In genomic region chr10:116079355-116079754, GRCh38 we compare ENCODE assay signal across 22 cellular contexts.
"Had no signal": no experiment of that assay in that cellular context is flagged by ENCODE, and none has a peak within 500 bp of the region (broad histone marks: within the 10 kb centered on the region; RNA-seq: fewer than 3 reads in every experiment).

No MANE protein-coding gene starts in this region.

- H3K4me1 Mint-ChIP-seq: naive B cell; stimulated activated naive B cell treated with anti-CD40 and anti-IgM and Interleukin-4, amounts not matched to agents 10 μg/mL and 1 μg/mL and 100 μg/mL, for 72 hours; stimulated activated naive CD8-positive, alpha-beta T cell treated with anti-CD3 and anti-CD28 coated beads, Interleukin-15, amount 100 ng/mL, for 72 hours had no signal

- H3K4me3 ChIP-seq: hepatocyte, lung, sigmoid colon, skin epidermis, testis, tibial nerve, upper lobe of right lung, vagina had no signal

- H2AFZ ChIP-seq: hepatocyte had no signal

- H3K4me2 ChIP-seq: hepatocyte had no signal

- H3K9me3 Mint-ChIP-seq: dendritic cell treated with granulocyte-macrophage colony-stimulating factor and Interleukin-4, amounts not matched to agents 40 ng/mL and 50 ng/mL, for 4 days; effector memory CD8-positive, alpha-beta T cell; nephron; stimulated activated naive CD8-positive, alpha-beta T cell treated with anti-CD3 and anti-CD28 coated beads, Interleukin-15, amount 100 ng/mL, for 72 hours had no signal

- H3K27ac Mint-ChIP-seq: dendritic cell treated with granulocyte-macrophage colony-stimulating factor and Interleukin-4, amounts not matched to agents 40 ng/mL and 50 ng/mL, for 4 days; effector memory CD8-positive, alpha-beta T cell; naive B cell; nephron; stimulated activated naive B cell treated with anti-CD40 and anti-IgM and Interleukin-4, amounts not matched to agents 10 μg/mL and 1 μg/mL and 100 μg/mL, for 72 hours; stimulated activated naive CD8-positive, alpha-beta T cell treated with anti-CD3 and anti-CD28 coated beads, Interleukin-15, amount 100 ng/mL, for 72 hours had no signal

- H3K36me3 ChIP-seq: sigmoid colon, tibial nerve, upper lobe of right lung, vagina had no signal

- DNase-seq: effector memory CD8-positive, alpha-beta T cell; erythroblast; foreskin keratinocyte; head of caudate nucleus; left colon; left ventricle myocardium superior; mesendoderm; naive B cell; sigmoid colon; stimulated activated CD4-positive, alpha-beta T cell treated with anti-CD3 and anti-CD28 coated beads, Interleukin-2, amount 100 ng/mL, for 24 hours; stimulated activated CD4-positive, alpha-beta T cell treated with anti-CD3 and anti-CD28 coated beads, Interleukin-4, amount 100 ng/mL, for 4 hours; stimulated activated naive B cell treated with anti-CD40 and anti-IgM and Interleukin-4, amounts not matched to agents 10 μg/mL and 1 μg/mL and 100 μg/mL, for 72 hours; stimulated activated naive CD8-positive, alpha-beta T cell treated with anti-CD3 and anti-CD28 coated beads, Interleukin-15, amount 100 ng/mL, for 72 hours; testis; upper lobe of right lung had no signal

- H3K9me3 ChIP-seq: sigmoid colon, testis, tibial nerve, upper lobe of right lung, vagina had no signal

- H3K4me3 Mint-ChIP-seq: dendritic cell treated with granulocyte-macrophage colony-stimulating factor and Interleukin-4, amounts not matched to agents 40 ng/mL and 50 ng/mL, for 4 days; effector memory CD8-positive, alpha-beta T cell; naive B cell; nephron; stimulated activated naive B cell treated with anti-CD40 and anti-IgM and Interleukin-4, amounts not matched to agents 10 μg/mL and 1 μg/mL and 100 μg/mL, for 72 hours; stimulated activated naive CD8-positive, alpha-beta T cell treated with anti-CD3 and anti-CD28 coated beads, Interleukin-15, amount 100 ng/mL, for 72 hours had no signal

- H3K27ac ChIP-seq: foreskin keratinocyte, hepatocyte, sigmoid colon, skin epidermis, testis, tibial nerve, upper lobe of right lung, vagina had no signal

- H3K4me1 ChIP-seq: foreskin keratinocyte, sigmoid colon, testis, tibial nerve, upper lobe of right lung, vagina had no signal

- H3K79me2 ChIP-seq: hepatocyte had no signal

- H3K27me3 Mint-ChIP-seq: dendritic cell treated with granulocyte-macrophage colony-stimulating factor and Interleukin-4, amounts not matched to agents 40 ng/mL and 50 ng/mL, for 4 days; effector memory CD8-positive, alpha-beta T cell; naive B cell; stimulated activated naive B cell treated with anti-CD40 and anti-IgM and Interleukin-4, amounts not matched to agents 10 μg/mL and 1 μg/mL and 100 μg/mL, for 72 hours; stimulated activated naive CD8-positive, alpha-beta T cell treated with anti-CD3 and anti-CD28 coated beads, Interleukin-15, amount 100 ng/mL, for 72 hours had no signal

- H3K36me3 Mint-ChIP-seq: naive B cell; stimulated activated naive B cell treated with anti-CD40 and anti-IgM and Interleukin-4, amounts not matched to agents 10 μg/mL and 1 μg/mL and 100 μg/mL, for 72 hours had no signal

- H3K27me3 ChIP-seq: foreskin keratinocyte, hepatocyte, sigmoid colon, testis, tibial nerve, upper lobe of right lung, vagina had no signal
